1 cellular context compared by ENCODE assay signal in genomic region chr11:66724167-66724566, GRCh38.
TF ChIP-seq lines count a peak whose summit lies in the region.

No MANE protein-coding gene starts in this region.

TF ChIP-seq in K562, 482 proteins besides CTCF, POLR2A, EP300 and RAD21:
- peak; percentile 37; the same call in 1 of the 2 replicates for TF ChIP-seq CEBPG (CRISPR knock-in tag; IDR thresholded peaks at IDR 0.05)
- TF ChIP-seq CEBPG (tag; conservative IDR thresholded peaks at IDR 0.05 in 1 of 2, IDR thresholded peaks at IDR 0.05 in 1 of 2), result 0 out of 4 replicates have a peak, but pooled peaks of 1 of the 2 experiments have one; percentile 27
- peak; percentile 90 for TF ChIP-seq CEBPB (tag; IDR thresholded peaks at IDR 0.05)
